ENCODE assay signal across 6 cellular contexts in the genomic region with DNA sequence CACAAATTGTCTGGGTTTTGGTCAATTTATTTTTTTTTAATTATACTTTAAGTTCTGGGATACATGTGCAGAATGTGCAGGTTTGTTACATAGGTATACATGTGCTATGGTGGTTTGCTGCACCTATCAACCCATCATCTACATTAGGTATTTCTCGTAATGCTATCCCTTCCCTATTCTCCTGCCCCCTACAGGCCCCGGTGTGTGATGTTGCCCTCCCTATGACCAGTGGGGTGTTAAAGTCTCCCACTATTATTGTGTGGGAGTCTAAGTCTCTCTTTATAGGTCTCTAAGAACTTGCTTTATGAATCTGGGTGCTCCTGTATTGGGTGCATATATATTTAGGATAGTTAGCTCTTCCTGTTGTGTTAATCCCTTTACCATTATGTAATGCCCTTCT.
A peak's percentile ranks its signal among the peaks of the same experiment; 100 is the strongest.
DNase-seq lines count a peak whose midpoint lies in the region; ATAC-seq, FAIRE-seq and TF ChIP-seq lines count a peak whose summit lies in the region.
"Not testable (repeated sequence)": the region's sequence is repeated elsewhere in the genome, so short reads cannot be mapped to it uniquely, and the experiment has no call there.

No MANE protein-coding gene starts in this region.

- H2AK5ac ChIP-seq in mesendoderm (ENCODE audit: low read length) = not testable (repeated sequence)

- intact Hi-C loops in HCT116 (cut with micrococcal nuclease); OCI-LY7 (cut with micrococcal nuclease; ENCODE audit: unreplicated experiment); K562 (cut with micrococcal nuclease): not testable (repeated sequence)

- WGBS in K562 (ENCODE audit: insufficient coverage, low coverage, missing lambda C conversion rate) = 55% methylated on average over 2 of the region's 2 CpGs
- WGBS in endodermal cell (ENCODE audit: insufficient coverage in 1 of 2, insufficient read length in 1 of 2), 2 experiments = 77% methylated on average over 2 of the region's 2 CpGs; no CpG with 5 or more reads in 1 of the 2 experiments
- no CpG with 5 or more reads among the region's 2 CpGs for WGBS in mesendoderm (ENCODE audit: extremely low coverage, insufficient coverage, low lambda C conversion rate)

- H4K20me1 ChIP-seq in GM23338 (replicated peaks; ENCODE audit: insufficient read depth); HCT116 (ENCODE audit: insufficient read depth); OCI-LY7 (ENCODE audit: insufficient read depth, low read length); K562 (replicated peaks; ENCODE audit: control insufficient read depth, insufficient read depth, low read length): not testable (repeated sequence)

- H2BK5ac ChIP-seq in mesendoderm (ENCODE audit: low read length) = not testable (repeated sequence)

- not testable (repeated sequence) for H4K8ac ChIP-seq in mesendoderm (ENCODE audit: low read depth, low read length)

- H3K36me3 ChIP-seq in GM23338 (ENCODE audit: insufficient read depth); HCT116 (ENCODE audit: control insufficient read depth in 1 of 2, insufficient read depth in 2 of 2, low read length in 2 of 2); OCI-LY7 (ENCODE audit: insufficient read depth, low read length); K562 (ENCODE audit: control insufficient read depth, insufficient read depth, low read length); endodermal cell (ENCODE audit: control insufficient read depth, insufficient read depth, low read length); mesendoderm (ENCODE audit: control insufficient read depth, insufficient read depth, low read length): not testable (repeated sequence)

- not testable (repeated sequence) for H3K36me3 Mint-ChIP-seq in GM23338 (ENCODE audit: low read depth); endodermal cell (ENCODE audit: low read depth)

- not testable (repeated sequence) for H3K9me2 ChIP-seq in GM23338 (ENCODE audit: insufficient read depth); HCT116 (ENCODE audit: insufficient read depth); OCI-LY7 (ENCODE audit: insufficient read depth, low read length)

- H3K4me1 ChIP-seq in GM23338 (ENCODE audit: insufficient read depth); HCT116 (ENCODE audit: control insufficient read depth in 1 of 2, insufficient read depth in 2 of 2, low read length in 2 of 2); OCI-LY7 (ENCODE audit: insufficient read depth, low read length, poor library complexity, severe bottlenecking); K562 (replicated peaks in 1 of 2; ENCODE audit: control insufficient read depth in 2 of 2, insufficient read depth in 2 of 2, low read length in 2 of 2); endodermal cell (ENCODE audit: control insufficient read depth, insufficient read depth, low read length); mesendoderm (ENCODE audit: control insufficient read depth, low read depth, low read length): not testable (repeated sequence)

- H4K5ac ChIP-seq in mesendoderm (ENCODE audit: low read length) = not testable (repeated sequence)

- H3K27ac Mint-ChIP-seq in GM23338, endodermal cell: not testable (repeated sequence)

- H3K27me3 ChIP-seq in GM23338 (ENCODE audit: insufficient read depth) (peaks cover 55% of the 10 kb centered on the region), endodermal cell (ENCODE audit: control insufficient read depth, insufficient read depth, low read length, poor library complexity, severe bottlenecking) (peaks cover 23% of the 10 kb centered on the region)
- H3K27me3 ChIP-seq in HCT116 (ENCODE audit: insufficient read depth, low read length); K562 (ENCODE audit: control insufficient read depth in 2 of 2, insufficient read depth in 2 of 2, low read length in 2 of 2); mesendoderm (ENCODE audit: insufficient read depth, low read length, poor library complexity): not testable (repeated sequence)

- H3K9me3 ChIP-seq in HCT116 (ENCODE audit: control insufficient read depth in 1 of 2, insufficient read depth in 1 of 2, low read depth in 1 of 2, low read length in 2 of 2); OCI-LY7 (ENCODE audit: low read length); K562 (replicated peaks; ENCODE audit: control insufficient read depth, insufficient read depth, low read depth, low read length); endodermal cell (ENCODE audit: control insufficient read depth, low read length): not testable (repeated sequence)

- RAD21 ChIA-PET in HCT116 (lab: Charles Lee; ENCODE audit: low non-redundant PET in 1 of 2, low total read pairs in 2 of 2, uncharacterized antibody in 2 of 2, unreplicated experiment in 2 of 2) = not testable (repeated sequence)

- not testable (repeated sequence) for H3K27me3 Mint-ChIP-seq in GM23338 (ENCODE audit: insufficient read depth, low read depth, poor library complexity)
- peaks cover 34% of the 10 kb centered on the region for H3K27me3 Mint-ChIP-seq in endodermal cell (ENCODE audit: insufficient read depth)

- H2BK15ac ChIP-seq in mesendoderm (replicated peaks; ENCODE audit: low read depth) = not testable (repeated sequence)

- H3K9me1 ChIP-seq in K562 (ENCODE audit: control insufficient read depth, insufficient read depth, low read length) = not testable (repeated sequence)

- not testable (repeated sequence) for H2BK120ac ChIP-seq in mesendoderm (ENCODE audit: low read depth, low read length)

- not testable (repeated sequence) for H3K18ac ChIP-seq in mesendoderm (ENCODE audit: low read length)

- FAIRE-seq in K562 (lab: Jason Lieb, UNC) = not testable (repeated sequence)

- H3K4me2 ChIP-seq in GM23338; HCT116 (ENCODE audit: low read length); OCI-LY7 (ENCODE audit: low read length); K562 (ENCODE audit: insufficient read depth, low read length); mesendoderm (ENCODE audit: low read length): not testable (repeated sequence)

- not testable (repeated sequence) for BruUV-seq in HCT116 (replicated peaks; lab: Mats Ljungman, UMichigan); OCI-LY7 (replicated peaks; lab: Mats Ljungman, UMichigan); K562 (replicated peaks; lab: Mats Ljungman, UMichigan)

- not testable (repeated sequence) for H3K4me3 Mint-ChIP-seq in GM23338, endodermal cell

- peak; percentile 53 to 62 for TF ChIP-seq CTCF in GM23338 (conservative IDR thresholded peaks at IDR 0.05; ENCODE audit: low read depth in 2 of 2)
- TF ChIP-seq CTCF in HCT116 (IDR thresholded peaks at IDR 0.05 in 2 of 3, conservative IDR thresholded peaks at IDR 0.05 in 1 of 3; ENCODE audit: borderline replicate concordance in 1 of 3, insufficient read depth in 1 of 3, low read depth in 2 of 3, low read length in 2 of 3); K562 (IDR thresholded peaks at IDR 0.05 in 2 of 3, conservative IDR thresholded peaks at IDR 0.05 in 1 of 3; ENCODE audit: insufficient read depth in 2 of 3, low read depth in 1 of 3, low read length in 3 of 3): not testable (repeated sequence)
- TF ChIP-seq CTCF in OCI-LY7 (conservative IDR thresholded peaks at IDR 0.05; ENCODE audit: low read length) = 0 out of 2 replicates have a peak, but pooled peaks have one; percentile 11
- peak; percentile 63 for TF ChIP-seq CTCF in endodermal cell (conservative IDR thresholded peaks at IDR 0.05)

- not testable (repeated sequence) for H3K9me3 Mint-ChIP-seq in GM23338, endodermal cell

- TF ChIP-seq EP300 in K562 (IDR thresholded peaks at IDR 0.05; ENCODE audit: low read length) = not testable (repeated sequence)

- H3K27ac ChIP-seq in GM23338 (ENCODE audit: low read depth); HCT116 (ENCODE audit: low read depth, low read length); OCI-LY7 (ENCODE audit: low read depth, low read length, poor library complexity, severe bottlenecking); K562 (ENCODE audit: extremely low read depth, low read depth, low read length); endodermal cell (ENCODE audit: low read depth, low read length); mesendoderm (ENCODE audit: low read depth, low read length): not testable (repeated sequence)

- DNase-seq in GM23338 (ENCODE audit: low spot score) (peak; percentile 49), endodermal cell (peak; percentile 52), mesendoderm (peak; percentile 16)
- DNase-seq in HCT116 (ENCODE audit: low read depth, low spot score); OCI-LY7 (ENCODE audit: low spot score); K562 (ENCODE audit: extremely low read depth in 1 of 4, low spot score in 3 of 4): not testable (repeated sequence)

- H2AFZ ChIP-seq in GM23338; HCT116 (ENCODE audit: low read depth, low read length, poor library complexity, severe bottlenecking); OCI-LY7 (ENCODE audit: low read length); K562 (ENCODE audit: low read depth, low read length): not testable (repeated sequence)

- not testable (repeated sequence) for H3K79me1 ChIP-seq in mesendoderm (ENCODE audit: low read length)

- not testable (repeated sequence) for H3K79me2 ChIP-seq in GM23338 (replicated peaks; ENCODE audit: insufficient read depth); HCT116 (ENCODE audit: insufficient read depth, low read length); OCI-LY7 (ENCODE audit: insufficient read depth, low read depth, low read length); K562 (ENCODE audit: control insufficient read depth, insufficient read depth, low read length); mesendoderm (ENCODE audit: control insufficient read depth, insufficient read depth, low read length)

- POLR2A ChIA-PET in HCT116 (lab: Charles Lee) = interaction anchor here (0.7 kb wide), 1 partner anchor 35 kb away, joined by 4 read pairs; no protein-coding TSS in a partner anchor
- POLR2A ChIA-PET in OCI-LY7 (lab: Charles Lee); K562 (lab: Yijun Ruan, JAX): not testable (repeated sequence)

- not testable (repeated sequence) for H3K56ac ChIP-seq in mesendoderm (ENCODE audit: low read length)

- not testable (repeated sequence) for TF ChIP-seq RAD21 in HCT116 (IDR thresholded peaks at IDR 0.05; ENCODE audit: low read depth); K562 (CRISPR knock-in tag; conservative IDR thresholded peaks at IDR 0.05 in 1 of 2, IDR thresholded peaks at IDR 0.05 in 1 of 2)

- not testable (repeated sequence) for H3K4me1 Mint-ChIP-seq in GM23338
- H3K4me1 Mint-ChIP-seq in endodermal cell = peaks cover 18% of the 10 kb centered on the region

- H3K4ac ChIP-seq in mesendoderm (ENCODE audit: low read depth, low read length) = not testable (repeated sequence)

- CTCF ChIA-PET in HCT116 (lab: Charles Lee); OCI-LY7 (lab: Charles Lee; ENCODE audit: unreplicated experiment); K562 (lab: Yijun Ruan, JAX; ENCODE audit: low intra/inter-chr PET ratio): not testable (repeated sequence)

- H3K4me3 ChIP-seq in GM23338; HCT116 (replicated peaks in 1 of 2; ENCODE audit: low read depth in 1 of 2, low read length in 2 of 2); OCI-LY7 (ENCODE audit: low read depth, low read length, poor library complexity, severe bottlenecking); K562; endodermal cell (ENCODE audit: low read length); mesendoderm (ENCODE audit: low read length): not testable (repeated sequence)

- not testable (repeated sequence) for H3K23ac ChIP-seq in mesendoderm (ENCODE audit: low read length)

- not testable (repeated sequence) for H3F3A ChIP-seq in GM23338 (replicated peaks; ENCODE audit: low read depth)

- ATAC-seq in GM23338 (peak; percentile 77), HCT116 (peak; percentile 49; the same call in 1 of the 2 replicates), K562 (0 out of 3 replicates have a peak, but pooled peaks have one; percentile 43)

- not testable (repeated sequence) for H3K9ac ChIP-seq in HCT116 (ENCODE audit: low read length); K562 (ENCODE audit: insufficient read depth in 1 of 2, low read depth in 2 of 2, low read length in 2 of 2); endodermal cell (ENCODE audit: extremely low read depth, low read length, poor library complexity, severe bottlenecking); mesendoderm (ENCODE audit: low read length)

- TF ChIP-seq POLR2A in HCT116 (IDR thresholded peaks at IDR 0.05; ENCODE audit: borderline replicate concordance, extremely low read depth, insufficient read depth, insufficient read length); K562 (conservative IDR thresholded peaks at IDR 0.05): not testable (repeated sequence)

- in situ Hi-C loops in K562 (cut with MboI) = not testable (repeated sequence)
